25 cellular contexts compared by ENCODE assay signal in the genomic region with DNA sequence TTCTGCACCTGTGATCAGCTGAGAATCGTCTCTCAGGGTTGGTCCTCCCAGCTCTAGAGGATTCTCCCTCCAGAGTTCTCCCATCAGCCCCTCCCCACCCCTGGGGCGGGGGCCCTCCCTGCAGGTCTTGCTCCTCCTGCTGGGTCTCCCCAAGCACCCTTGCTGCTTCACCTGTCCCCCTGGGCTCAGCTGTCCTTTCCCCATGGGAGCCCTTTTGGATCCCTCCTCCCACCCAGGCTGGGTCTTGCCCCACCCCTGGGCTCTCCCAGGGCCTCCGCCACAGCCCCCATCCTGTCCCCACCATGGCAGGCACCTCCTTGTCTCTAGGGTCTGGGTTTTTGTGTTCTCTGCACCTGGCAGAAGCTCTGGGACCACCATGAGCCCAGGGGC. TPM values are rescaled to one million over a fixed set of nuclear protein-coding genes. Genes with fewer than 3 reads are reported as not detected.
DNase-seq lines count a peak whose midpoint lies in the region; ATAC-seq and TF ChIP-seq lines count a peak whose summit lies in the region.
"Had no signal": no experiment of that assay in that cellular context is flagged by ENCODE, and none has a peak within 500 bp of the region (broad histone marks: within the 10 kb centered on the region; RNA-seq: fewer than 3 reads in every experiment).

No MANE protein-coding gene starts in this region.

- no peak overlapping the region for H3K27ac ChIP-seq in ascending aorta
- H3K27ac ChIP-seq: thoracic aorta, VCaP had no signal

- ATAC-seq in Right ventricle myocardium superior (ENCODE audit: poor library complexity), result no peak
- no peak for ATAC-seq in GM19455 (IDR thresholded peaks at IDR 0.05; ENCODE audit: unreplicated experiment)
- ATAC-seq in HG03135 (IDR thresholded peaks at IDR 0.05; ENCODE audit: unreplicated experiment), result no peak
- ATAC-seq: stimulated activated naive B cell treated with anti-CD40 and anti-IgM and Interleukin-4, amounts not matched to agents 10 μg/mL and 1 μg/mL and 100 μg/mL, for 72 hours had no signal

- no peak overlapping the region for H3K4me3 ChIP-seq in ascending aorta
- H3K4me3 ChIP-seq: cardiac muscle cell, thoracic aorta had no signal

- H3K9me3 ChIP-seq in ascending aorta, result peaks cover 14 to 16% of the 10 kb centered on the region in 2 donors
- H3K9me3 ChIP-seq: thoracic aorta had no signal

- TF ChIP-seq CTCF in ascending aorta (IDR thresholded peaks at IDR 0.05), result no peak
- TF ChIP-seq CTCF in type B pancreatic cell (conservative IDR thresholded peaks at IDR 0.05), result no peak

- no peaks in the 10 kb centered on the region for H3K36me3 Mint-ChIP-seq in type B pancreatic cell

- no peak overlapping the region for H3K27ac Mint-ChIP-seq in type B pancreatic cell
- H3K27ac Mint-ChIP-seq: CD4-positive, alpha-beta T cell; stimulated activated naive B cell treated with anti-CD40 and anti-IgM and Interleukin-4, amounts not matched to agents 10 μg/mL and 1 μg/mL and 100 μg/mL, for 72 hours had no signal

- intact Hi-C loops in cardiac septum (cut with DNase I), result no loop called here
- intact Hi-C loops in Right ventricle myocardium superior (cut with DNase I), result no loop called here
- intact Hi-C loops in ascending aorta (cut with DNase I), result no loop called here

- no peaks in the 10 kb centered on the region for H3K36me3 ChIP-seq in ascending aorta
- H3K36me3 ChIP-seq: cardiac muscle cell, thoracic aorta had no signal

- DNase-seq in cardiac septum (ENCODE audit: low spot score), result peak; percentile 49
- DNase-seq in Right ventricle myocardium superior, result no peak
- DNase-seq in ascending aorta (ENCODE audit: low spot score in 2 of 2), result peak; percentile 4 to 39
- DNase-seq in mesenteric fat pad (ENCODE audit: low spot score), result peak; percentile 33
- peak; percentile 44 for DNase-seq in type B pancreatic cell (ENCODE audit: extremely low spot score, unreplicated experiment)
- DNase-seq: activated CD4-positive, alpha-beta T cell treated with anti-CD3 and anti-CD28 coated beads, Interleukin-2, amount 50 U/mL, for 4 hours; amniotic stem cell; dermis blood vessel endothelial cell; EL; mammary epithelial cell; NCI-H2029; NCI-H69; RPMI8226; stimulated activated CD4-positive, alpha-beta T cell treated with anti-CD3 and anti-CD28 coated beads, Interleukin-12 subunit alpha, Interleukin-12 subunit beta, amount 100 ng/mL, for 4 hours; stimulated activated CD4-positive, alpha-beta T cell treated with anti-CD3 and anti-CD28 coated beads, Interleukin-4, amount 100 ng/mL, for 24 hours; stimulated activated naive B cell treated with anti-CD40 and anti-IgM and Interleukin-4, amounts not matched to agents 10 μg/mL and 1 μg/mL and 100 μg/mL, for 72 hours had no signal

- H3K4me1 ChIP-seq in ascending aorta, result no peaks in the 10 kb centered on the region

- no peaks in the 10 kb centered on the region for H3K27me3 ChIP-seq in ascending aorta
- H3K27me3 ChIP-seq: cardiac muscle cell had no signal

- peaks cover 10% of the 10 kb centered on the region for H3K9me3 Mint-ChIP-seq in type B pancreatic cell

- H3K27me3 Mint-ChIP-seq in type B pancreatic cell, result no peaks in the 10 kb centered on the region

- H3K4me1 Mint-ChIP-seq in type B pancreatic cell (ENCODE audit: unreplicated experiment), result peaks cover 5% of the 10 kb centered on the region
- H3K4me1 Mint-ChIP-seq: stimulated activated naive B cell treated with anti-CD40 and anti-IgM and Interleukin-4, amounts not matched to agents 10 μg/mL and 1 μg/mL and 100 μg/mL, for 72 hours had no signal

- H3K4me3 Mint-ChIP-seq in type B pancreatic cell, result no peak overlapping the region
- H3K4me3 Mint-ChIP-seq: CD4-positive, alpha-beta T cell; stimulated activated naive B cell treated with anti-CD40 and anti-IgM and Interleukin-4, amounts not matched to agents 10 μg/mL and 1 μg/mL and 100 μg/mL, for 72 hours had no signal

RNA-seq across cellular contexts. Expression of gene PSAPL1, which starts 22.1 kb away (rescaled TPM):
- not detected for total RNA-seq in cardiac septum
- total RNA-seq in Right ventricle myocardium superior, result not detected
- total RNA-seq in ascending aorta, result not detected
- not detected for total RNA-seq in mesenteric fat pad
- total RNA-seq in type B pancreatic cell (ENCODE audit: low replicate concordance), result 1.2 and 1.3 TPM in 2 replicates
- total RNA-seq: CD4-positive, alpha-beta T cell; dermis blood vessel endothelial cell; glomerular endothelial cell; kidney epithelial cell; T-helper 2 cell treated with Interferon-gamma antibody and Interleukin-4, amounts not matched to agents 100 ng/mL and 5 ng/mL, for 36 hours had no signal
